ENCODE assay signal across 2 cellular contexts in the genomic region with DNA sequence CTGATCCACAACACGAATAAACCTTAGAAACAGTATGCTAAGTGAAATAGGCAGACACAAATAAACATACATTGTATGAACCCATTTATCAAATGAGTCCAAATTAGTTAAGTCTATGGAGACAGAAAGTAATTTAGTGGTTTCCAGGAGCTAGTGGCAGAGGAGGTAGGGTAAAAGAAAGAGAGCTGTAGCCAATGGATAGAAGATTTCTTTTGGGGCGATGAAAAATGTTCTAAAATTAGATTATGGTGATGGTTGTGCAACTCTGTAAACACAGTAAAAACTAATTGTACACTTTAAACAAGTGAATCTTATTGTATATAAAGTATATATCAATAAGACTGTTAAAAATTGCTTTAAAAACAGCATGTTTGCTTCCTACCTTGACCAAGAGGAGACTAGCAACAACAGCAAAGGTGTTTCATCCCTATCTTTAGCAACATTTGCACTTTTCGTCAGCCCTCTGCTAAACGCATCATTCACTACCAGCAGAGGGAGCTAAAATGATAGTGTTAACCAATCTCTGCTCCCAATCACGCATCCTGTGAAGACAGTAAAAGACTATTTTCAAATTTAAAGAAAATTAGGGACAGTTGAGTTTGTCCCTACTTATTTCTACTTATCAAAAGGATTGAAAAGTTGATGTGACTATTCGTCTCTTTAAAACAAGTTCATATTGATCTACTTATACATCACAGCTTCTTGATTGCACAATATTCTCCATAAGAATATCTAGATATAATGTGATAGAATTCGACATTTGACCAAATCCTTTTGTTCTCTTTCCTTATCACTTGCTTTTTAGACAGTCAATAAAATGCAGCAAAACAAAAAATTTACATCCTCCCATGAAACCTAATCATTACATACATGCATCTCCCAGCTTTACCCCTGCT.
A peak's percentile ranks its signal among the peaks of the same experiment; 100 is the strongest.
TF ChIP-seq lines count a peak whose summit lies in the region.

No MANE protein-coding gene starts in this region.

TF ChIP-seq in HCT116, 20 proteins besides CTCF, POLR2A, EP300 and RAD21:
- TF ChIP-seq EZH2 (IDR thresholded peaks at IDR 0.05): no peak
- TF ChIP-seq CEBPB (IDR thresholded peaks at IDR 0.05; ENCODE audit: low read depth): peak; percentile 42
- TF ChIP-seq TCF7L2 (IDR thresholded peaks at IDR 0.05; ENCODE audit: borderline replicate concordance, extremely low read depth, insufficient read depth, insufficient read length): no peak
- no peak for TF ChIP-seq SP1 (IDR thresholded peaks at IDR 0.05; ENCODE audit: low read depth)
TF ChIP-seq in HCT116: peak in this region for 1.

TF ChIP-seq in endothelial cell of umbilical vein, 7 proteins besides CTCF, POLR2A, EP300 and RAD21:
- TF ChIP-seq POLR2AphosphoS5 (IDR thresholded peaks at IDR 0.05; ENCODE audit: insufficient read depth, low read depth, low read length): no peak
- TF ChIP-seq EZH2 (IDR thresholded peaks at IDR 0.05; ENCODE audit: borderline replicate concordance, low read depth, low read length, severe bottlenecking): no peak
- no peak for TF ChIP-seq FOS (IDR thresholded peaks at IDR 0.05; ENCODE audit: borderline replicate concordance, insufficient read depth, low read length)
- TF ChIP-seq, protein P1, sequence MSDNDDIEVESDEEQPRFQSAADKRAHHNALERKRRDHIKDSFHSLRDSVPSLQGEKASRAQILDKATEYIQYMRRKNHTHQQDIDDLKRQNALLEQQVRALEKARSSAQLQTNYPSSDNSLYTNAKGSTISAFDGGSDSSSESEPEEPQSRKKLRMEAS (IDR thresholded peaks at IDR 0.05; ENCODE audit: insufficient read depth, insufficient read length): no peak
- TF ChIP-seq JUN (IDR thresholded peaks at IDR 0.05; ENCODE audit: borderline replicate concordance, insufficient read depth, insufficient read length, low read depth): no peak
- no peak for TF ChIP-seq GATA2 (IDR thresholded peaks at IDR 0.05; ENCODE audit: insufficient read depth, insufficient read length, low read depth, low read length)
- TF ChIP-seq MYC (IDR thresholded peaks at IDR 0.05; ENCODE audit: low read depth, low read length): no peak
